8 cellular contexts compared by ENCODE assay signal in the genomic region with DNA sequence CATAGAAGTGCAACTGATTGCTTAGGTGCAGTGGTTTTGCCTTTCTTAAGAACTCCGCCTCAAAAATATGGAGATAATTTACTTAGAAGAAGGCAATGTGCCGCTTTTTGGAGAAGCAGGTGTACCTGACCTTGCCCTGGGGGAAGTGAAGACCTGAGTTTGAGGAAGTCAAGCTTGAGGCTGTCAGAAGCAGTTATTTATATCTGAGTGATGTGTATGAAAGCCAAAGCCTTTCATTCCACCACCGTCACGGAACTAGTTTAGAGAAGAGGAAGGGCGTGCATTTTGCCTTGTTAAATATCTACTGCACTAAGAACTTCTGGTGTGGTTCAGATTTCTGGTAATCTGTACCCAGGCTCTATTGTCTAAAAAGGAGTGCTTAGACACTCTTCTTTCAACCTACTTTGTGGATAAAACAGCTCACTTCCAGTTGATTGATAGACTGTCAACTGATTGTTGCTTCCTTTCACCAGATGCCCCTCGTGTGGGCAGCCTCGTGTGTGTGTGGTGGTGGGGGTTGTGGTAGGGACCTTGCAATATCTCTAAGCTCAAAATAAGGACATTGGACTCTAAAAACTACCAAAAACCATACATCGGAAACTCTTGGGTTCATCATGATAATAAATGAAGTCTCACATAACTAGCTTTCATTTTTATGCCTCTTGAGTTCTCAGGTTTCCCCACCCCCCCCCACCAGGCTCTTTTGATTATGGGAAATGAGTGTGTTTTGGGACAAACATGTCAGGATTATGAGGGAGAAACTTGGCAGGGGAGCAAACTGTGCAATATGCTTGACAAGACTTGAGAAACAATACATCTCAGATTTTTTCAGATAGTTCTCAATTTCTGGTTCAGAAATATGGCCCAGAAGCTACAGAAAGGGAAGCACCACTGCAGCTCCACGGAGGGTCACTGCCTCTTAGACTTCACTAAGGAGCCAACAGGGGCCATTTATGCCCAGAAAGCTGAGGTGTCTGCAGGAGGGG.
DNase-seq lines count a peak whose midpoint lies in the region; ATAC-seq and TF ChIP-seq lines count a peak whose summit lies in the region.

No MANE protein-coding gene starts in this region.

- TF ChIP-seq CTCF in HEK293 (tag by site-specific recombination; IDR thresholded peaks at IDR 0.05) (no peak), gastroesophageal sphincter (IDR thresholded peaks at IDR 0.05) (peak in 1 of 4 experiments; percentile 18)

- H3K27me3 ChIP-seq in gastroesophageal sphincter (no peaks in the 10 kb centered on the region), MG63 (no peaks in the 10 kb centered on the region)

- H3K27ac ChIP-seq in HEK293 (ENCODE audit: extremely low read depth, low read depth, low read length) (peak overlapping the region; percentile 92), gastroesophageal sphincter (peak overlapping the region; percentile 32 to 70 (median 64))

- no peak for TF ChIP-seq POLR2A in gastroesophageal sphincter (IDR thresholded peaks at IDR 0.05)

- peak; percentile 85 for ATAC-seq in GM18520 (IDR thresholded peaks at IDR 0.05; ENCODE audit: unreplicated experiment)
- no peak for ATAC-seq in gastroesophageal sphincter

- CTCF ChIA-PET in HEK293 (lab: Yijun Ruan, JAX) = interaction anchor here (0.6 kb wide), 1 partner anchor 22 kb away, joined by 4 read pairs; no protein-coding TSS in a partner anchor

- H3K4me3 ChIP-seq in HEK293 (ENCODE audit: low read depth, low read length) (no peak overlapping the region), gastroesophageal sphincter (no peak overlapping the region), MG63 (no peak overlapping the region)

- POLR2A ChIA-PET in HEK293 (lab: Yijun Ruan, JAX) = interaction anchor here (0.5 kb wide), 1 partner anchor 13 kb away, joined by 6 read pairs; no protein-coding TSS in a partner anchor

- H3K36me3 ChIP-seq in HEK293 (ENCODE audit: control insufficient read depth in 2 of 2, insufficient read depth in 1 of 2, low read length in 2 of 2) = no peaks in the 10 kb centered on the region
- no peaks in the 10 kb centered on the region for H3K36me3 ChIP-seq in gastroesophageal sphincter
- no peaks in the 10 kb centered on the region for H3K36me3 ChIP-seq in MG63

- H3K9me3 ChIP-seq in HEK293 (ENCODE audit: control insufficient read depth, insufficient read depth, low read depth, low read length) = no peaks in the 10 kb centered on the region
- no peaks in the 10 kb centered on the region for H3K9me3 ChIP-seq in gastroesophageal sphincter
- no peaks in the 10 kb centered on the region for H3K9me3 ChIP-seq in MG63

- H3K4me1 ChIP-seq in HEK293 (ENCODE audit: control insufficient read depth, insufficient read depth, low read length) = peaks cover 34% of the 10 kb centered on the region
- peaks cover 0 to 39% (median 23%) of the 10 kb centered on the region in 3 donors for H3K4me1 ChIP-seq in gastroesophageal sphincter

- TF ChIP-seq EP300 in gastroesophageal sphincter (IDR thresholded peaks at IDR 0.05) = no peak

- peak; percentile 69 for DNase-seq in NAMALWA (ENCODE audit: low spot score)
- peak; percentile 52 to 70 for DNase-seq in activated CD4-positive, alpha-beta T cell treated with anti-CD3 and anti-CD28 coated beads, Interleukin-2, amount 50 U/mL, for 48 hours
- DNase-seq in stimulated activated CD4-positive, alpha-beta T cell treated with anti-CD3 and anti-CD28 coated beads, Interleukin-4, amount 100 ng/mL, for 1 hour = peak; percentile 11
- no peak for DNase-seq in NCI-H146 (lab: John Stamatoyannopoulos, UW)
- no peak for DNase-seq in MG63

- 38 to 50% methylated on average over 6 to 8 of the region's 9 CpGs for WGBS in gastroesophageal sphincter (ENCODE audit: low coverage in 1 of 2), 2 donors

TF ChIP-seq in HEK293, 187 proteins besides CTCF, POLR2A, EP300 and RAD21:
- TF ChIP-seq ZNF670 (tag by site-specific recombination; IDR thresholded peaks at IDR 0.05; ENCODE audit: low read depth) = no peak
- TF ChIP-seq ZNF2 (tag by site-specific recombination; IDR thresholded peaks at IDR 0.05) = 0 out of 2 replicates have a peak, but pooled peaks have one; percentile 55
- TF ChIP-seq, protein P1, sequence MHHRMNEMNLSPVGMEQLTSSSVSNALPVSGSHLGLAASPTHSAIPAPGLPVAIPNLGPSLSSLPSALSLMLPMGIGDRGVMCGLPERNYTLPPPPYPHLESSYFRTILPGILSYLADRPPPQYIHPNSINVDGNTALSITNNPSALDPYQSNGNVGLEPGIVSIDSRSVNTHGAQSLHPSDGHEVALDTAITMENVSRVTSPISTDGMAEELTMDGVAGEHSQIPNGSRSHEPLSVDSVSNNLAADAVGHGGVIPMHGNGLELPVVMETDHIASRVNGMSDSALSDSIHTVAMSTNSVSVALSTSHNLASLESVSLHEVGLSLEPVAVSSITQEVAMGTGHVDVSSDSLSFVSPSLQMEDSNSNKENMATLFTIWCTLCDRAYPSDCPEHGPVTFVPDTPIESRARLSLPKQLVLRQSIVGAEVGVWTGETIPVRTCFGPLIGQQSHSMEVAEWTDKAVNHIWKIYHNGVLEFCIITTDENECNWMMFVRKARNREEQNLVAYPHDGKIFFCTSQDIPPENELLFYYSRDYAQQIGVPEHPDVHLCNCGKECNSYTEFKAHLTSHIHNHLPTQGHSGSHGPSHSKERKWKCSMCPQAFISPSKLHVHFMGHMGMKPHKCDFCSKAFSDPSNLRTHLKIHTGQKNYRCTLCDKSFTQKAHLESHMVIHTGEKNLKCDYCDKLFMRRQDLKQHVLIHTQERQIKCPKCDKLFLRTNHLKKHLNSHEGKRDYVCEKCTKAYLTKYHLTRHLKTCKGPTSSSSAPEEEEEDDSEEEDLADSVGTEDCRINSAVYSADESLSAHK (tag by site-specific recombination; IDR thresholded peaks at IDR 0.05) = peak; percentile 47; the same call in 1 of the 2 replicates
- TF ChIP-seq ZNF10 (tag by site-specific recombination; IDR thresholded peaks at IDR 0.05) = peak; percentile 18; the same call in 1 of the 2 replicates
- TF ChIP-seq, protein P2, sequence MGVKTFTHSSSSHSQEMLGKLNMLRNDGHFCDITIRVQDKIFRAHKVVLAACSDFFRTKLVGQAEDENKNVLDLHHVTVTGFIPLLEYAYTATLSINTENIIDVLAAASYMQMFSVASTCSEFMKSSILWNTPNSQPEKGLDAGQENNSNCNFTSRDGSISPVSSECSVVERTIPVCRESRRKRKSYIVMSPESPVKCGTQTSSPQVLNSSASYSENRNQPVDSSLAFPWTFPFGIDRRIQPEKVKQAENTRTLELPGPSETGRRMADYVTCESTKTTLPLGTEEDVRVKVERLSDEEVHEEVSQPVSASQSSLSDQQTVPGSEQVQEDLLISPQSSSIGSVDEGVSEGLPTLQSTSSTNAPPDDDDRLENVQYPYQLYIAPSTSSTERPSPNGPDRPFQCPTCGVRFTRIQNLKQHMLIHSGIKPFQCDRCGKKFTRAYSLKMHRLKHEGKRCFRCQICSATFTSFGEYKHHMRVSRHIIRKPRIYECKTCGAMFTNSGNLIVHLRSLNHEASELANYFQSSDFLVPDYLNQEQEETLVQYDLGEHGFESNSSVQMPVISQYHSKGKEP (tag by site-specific recombination; IDR thresholded peaks at IDR 0.05) = no peak
- peak; percentile 57 for TF ChIP-seq GLIS1 (tag by site-specific recombination; IDR thresholded peaks at IDR 0.05)

Comparison
In these comparisons a context has a peak if more than half of its experiments do, and no peak if none do; other contexts are left out.
1. DNase-seq: peak in NAMALWA (single experiment), activated CD4-positive, alpha-beta T cell treated with anti-CD3 and anti-CD28 coated beads, Interleukin-2, amount 50 U/mL, for 48 hours (2 of 2) and stimulated activated CD4-positive, alpha-beta T cell treated with anti-CD3 and anti-CD28 coated beads, Interleukin-4, amount 100 ng/mL, for 1 hour (single experiment); none in NCI-H146 (single experiment) and MG63 (single experiment).